ENCODE assay signal across 23 cellular contexts in the genomic region with DNA sequence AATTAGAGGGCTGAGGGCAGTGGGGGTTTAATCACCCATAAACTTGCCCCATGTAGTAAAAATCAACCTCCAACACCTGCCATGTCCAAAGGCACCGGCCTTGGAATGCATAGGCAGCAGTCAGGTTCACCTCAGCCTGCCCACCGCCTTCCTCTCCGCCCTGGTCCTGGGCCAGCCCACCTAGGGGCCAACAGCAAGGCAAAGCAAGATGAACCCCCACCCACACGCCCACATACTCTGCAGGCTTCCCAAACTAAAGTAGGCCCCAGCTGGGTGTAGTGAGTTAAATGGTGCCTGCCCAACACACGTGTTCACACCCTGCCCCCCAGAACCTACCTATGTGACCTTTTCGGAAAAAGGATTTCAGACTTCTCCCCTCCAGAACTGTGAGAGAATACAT.
DNase-seq lines count a peak whose midpoint lies in the region; ATAC-seq and TF ChIP-seq lines count a peak whose summit lies in the region.
"Had no signal": no experiment of that assay in that cellular context is flagged by ENCODE, and none has a peak within 500 bp of the region (broad histone marks: within the 10 kb centered on the region; RNA-seq: fewer than 3 reads in every experiment).

No MANE protein-coding gene starts in this region.

- H3K27me3 Mint-ChIP-seq in stimulated activated memory B cell treated with anti-CD40 and anti-IgM and Interleukin-4, amounts not matched to agents 10 μg/mL and 1 μg/mL and 100 μg/mL, for 72 hours = no peaks in the 10 kb centered on the region
- H3K27me3 Mint-ChIP-seq: CD4-positive, alpha-beta memory T cell had no signal

- H3K18ac ChIP-seq in mesenchymal stem cell (ENCODE audit: low read depth in 1 of 2, low read length in 2 of 2) = no peak overlapping the region

- H3K9me3 ChIP-seq in HEK293 (ENCODE audit: control insufficient read depth, insufficient read depth, low read depth, low read length) (no peaks in the 10 kb centered on the region), PC-9 (ENCODE audit: insufficient read depth, low read depth) (no peaks in the 10 kb centered on the region), mesenchymal stem cell (ENCODE audit: control insufficient read depth, low read length) (no peaks in the 10 kb centered on the region)
- H3K9me3 ChIP-seq: A549, SJSA1 had no signal

- H3K4me1 ChIP-seq in HEK293 (ENCODE audit: control insufficient read depth, insufficient read depth, low read length) (no peaks in the 10 kb centered on the region), PC-9 (replicated peaks; ENCODE audit: insufficient read depth) (peaks cover 20% of the 10 kb centered on the region), mesenchymal stem cell (ENCODE audit: control insufficient read depth, insufficient read depth, low read depth, low read length) (peaks cover 7% of the 10 kb centered on the region)
- H3K4me1 ChIP-seq: A549, SJSA1 had no signal

- H3K4me3 Mint-ChIP-seq in stimulated activated memory B cell treated with anti-CD40 and anti-IgM and Interleukin-4, amounts not matched to agents 10 μg/mL and 1 μg/mL and 100 μg/mL, for 72 hours = no peak overlapping the region
- H3K4me3 Mint-ChIP-seq: CD4-positive, alpha-beta memory T cell had no signal

- H3K27ac Mint-ChIP-seq in stimulated activated memory B cell treated with anti-CD40 and anti-IgM and Interleukin-4, amounts not matched to agents 10 μg/mL and 1 μg/mL and 100 μg/mL, for 72 hours = no peak overlapping the region
- H3K27ac Mint-ChIP-seq: CD4-positive, alpha-beta memory T cell had no signal

- H3K4ac ChIP-seq in mesenchymal stem cell (ENCODE audit: low read depth in 1 of 2, low read length in 2 of 2) = no peak overlapping the region

- no peaks in the 10 kb centered on the region for H3K36me3 Mint-ChIP-seq in stimulated activated memory B cell treated with anti-CD40 and anti-IgM and Interleukin-4, amounts not matched to agents 10 μg/mL and 1 μg/mL and 100 μg/mL, for 72 hours
- H3K36me3 Mint-ChIP-seq: CD4-positive, alpha-beta memory T cell had no signal

- H2BK120ac ChIP-seq in mesenchymal stem cell (ENCODE audit: low read depth, low read length) = no peak overlapping the region

- ATAC-seq in stimulated activated memory B cell treated with anti-CD40 and anti-IgM and Interleukin-4, amounts not matched to agents 10 μg/mL and 1 μg/mL and 100 μg/mL, for 72 hours = peak; percentile 25
- ATAC-seq: A549, GM12878 had no signal

- no peaks in the 10 kb centered on the region for H3K9me3 Mint-ChIP-seq in stimulated activated memory B cell treated with anti-CD40 and anti-IgM and Interleukin-4, amounts not matched to agents 10 μg/mL and 1 μg/mL and 100 μg/mL, for 72 hours
- H3K9me3 Mint-ChIP-seq: CD4-positive, alpha-beta memory T cell had no signal

- H3K4me3 ChIP-seq in HEK293 (ENCODE audit: low read depth, low read length) (no peak overlapping the region), PC-9 (no peak overlapping the region), mesenchymal stem cell (ENCODE audit: insufficient read depth in 1 of 2, low read depth in 1 of 2, low read length in 2 of 2) (no peak overlapping the region)
- H3K4me3 ChIP-seq: A549, GM12878, SJSA1 had no signal

- POLR2A ChIA-PET in HEK293 (lab: Yijun Ruan, JAX) = no interaction called here
- POLR2A ChIA-PET in PC-9 (lab: Charles Lee; ENCODE audit: unreplicated experiment) = interaction anchor here (0.6 to 0.9 kb wide), 3 partner anchors 8 to 367 kb away, joined by 3 to 19 read pairs (median 5); partner anchors contain the start of gene RAI14

- H2AFZ ChIP-seq in PC-9 (peak overlapping the region; percentile 32), mesenchymal stem cell (ENCODE audit: low read depth, low read length) (no peak overlapping the region)

- H2AK5ac ChIP-seq in mesenchymal stem cell (ENCODE audit: low read length, severe bottlenecking) = no peak overlapping the region

- TF ChIP-seq CTCF in HEK293 (tag by site-specific recombination; IDR thresholded peaks at IDR 0.05) (no peak), PC-9 (conservative IDR thresholded peaks at IDR 0.05) (no peak)

- peaks cover 4% of the 10 kb centered on the region; the same call in 1 of the 2 replicates for H3F3A ChIP-seq in PC-9 (ENCODE audit: insufficient read depth, low read depth)

- WGBS in mesenchymal stem cell = 95% methylated on average over 6 of the region's 6 CpGs

- no peaks in the 10 kb centered on the region for H3K79me1 ChIP-seq in mesenchymal stem cell (replicated peaks; ENCODE audit: low read length, poor library complexity, severe bottlenecking)

- no peak overlapping the region for H2BK12ac ChIP-seq in mesenchymal stem cell (ENCODE audit: low read length in 2 of 2)

- BruUV-seq in PC-9 (replicated peaks; lab: Mats Ljungman, UMichigan) = no TSS peak

- H3K9ac ChIP-seq in mesenchymal stem cell (ENCODE audit: low read length) = peak overlapping the region; percentile 56

- H3K36me3 ChIP-seq in HEK293 (ENCODE audit: control insufficient read depth in 2 of 2, insufficient read depth in 1 of 2, low read length in 2 of 2) = no peaks in the 10 kb centered on the region
- no peaks in the 10 kb centered on the region for H3K36me3 ChIP-seq in PC-9 (ENCODE audit: low read depth)
- H3K36me3 ChIP-seq in mesenchymal stem cell (ENCODE audit: control insufficient read depth in 1 of 2, insufficient read depth in 2 of 2, low read depth in 1 of 2, low read length in 2 of 2) = no peaks in the 10 kb centered on the region
- H3K36me3 ChIP-seq: SJSA1 had no signal

- no peak overlapping the region for H2BK15ac ChIP-seq in mesenchymal stem cell (ENCODE audit: low read depth, poor library complexity, severe bottlenecking)

- H3K4me2 ChIP-seq in PC-9 (0 out of 2 replicates have a peak overlapping the region, but pooled peaks have one; percentile 14), mesenchymal stem cell (ENCODE audit: low read length, poor library complexity, severe bottlenecking) (no peak overlapping the region)
- H3K4me2 ChIP-seq: A549 had no signal

- no peak overlapping the region for H3K23ac ChIP-seq in mesenchymal stem cell (ENCODE audit: low read length in 2 of 2)

- H2BK5ac ChIP-seq in mesenchymal stem cell (ENCODE audit: low read depth, low read length, poor library complexity, severe bottlenecking) = no peak overlapping the region

- H3K27me3 ChIP-seq in PC-9 (ENCODE audit: insufficient read depth, low read depth) = no peaks in the 10 kb centered on the region
- no peaks in the 10 kb centered on the region for H3K27me3 ChIP-seq in mesenchymal stem cell (ENCODE audit: control insufficient read depth in 1 of 2, insufficient read depth in 1 of 2, low read length in 2 of 2)
- H3K27me3 ChIP-seq: SJSA1 had no signal

- H3K27ac ChIP-seq in HEK293 (ENCODE audit: extremely low read depth, low read depth, low read length) (no peak overlapping the region), PC-9 (peak overlapping the region; percentile 64), mesenchymal stem cell (ENCODE audit: low read length, poor library complexity, severe bottlenecking) (no peak overlapping the region)
- H3K27ac ChIP-seq: A549, SJSA1 had no signal

- no peaks in the 10 kb centered on the region for H4K20me1 ChIP-seq in PC-9 (ENCODE audit: insufficient read depth)

- H3K4me1 Mint-ChIP-seq in stimulated activated memory B cell treated with anti-CD40 and anti-IgM and Interleukin-4, amounts not matched to agents 10 μg/mL and 1 μg/mL and 100 μg/mL, for 72 hours = no peaks in the 10 kb centered on the region
- H3K4me1 Mint-ChIP-seq: CD4-positive, alpha-beta memory T cell had no signal

- DNase-seq in PC-9 (no peak), mesenchymal stem cell (no peak), medulla oblongata (ENCODE audit: extremely low spot score) (no peak), HuH-7.5 (ENCODE audit: low spot score) (no peak), UCSD-AML1 (lab: John Stamatoyannopoulos, UW; ENCODE audit: unreplicated experiment) (no peak)
- DNase-seq: C1 segment of cervical spinal cord; CD4-positive, alpha-beta memory T cell; COR-L47; KBM-7; NCI-H1105 treated with DMSO at 0.1 percent for 48 hours; NCI-H146; NCI-H1930; NCI-H2107; NCI-H524 treated with DMSO at 0.1 percent for 48 hours; NCI-H774; NK-92 treated with Interleukin-12 subunit alpha and Interleukin-12 subunit beta, amount 100 ng/mL, for 24 hours; Right ventricle myocardium superior; RPMI8226 had no signal

- no peak overlapping the region for H4K91ac ChIP-seq in mesenchymal stem cell (ENCODE audit: low read length)

- no peaks in the 10 kb centered on the region for H3K9me2 ChIP-seq in PC-9 (ENCODE audit: insufficient read depth)

- CTCF ChIA-PET in HEK293 (lab: Yijun Ruan, JAX) (interaction anchor here (0.6 kb wide), 1 partner anchor 342 kb away, joined by 3 read pairs; no protein-coding TSS in a partner anchor), PC-9 (lab: Charles Lee) (no interaction called here)

- H4K8ac ChIP-seq in mesenchymal stem cell (ENCODE audit: low read length) = no peak overlapping the region

- intact Hi-C loops in PC-9 (cut with micrococcal nuclease; ENCODE audit: unreplicated experiment) = loop anchor here (1.0 kb wide), 2 partner anchors 22 to 92 kb away; no protein-coding TSS in a partner anchor

- H3K14ac ChIP-seq in mesenchymal stem cell (ENCODE audit: low read length in 2 of 2) = no peak overlapping the region

- no peaks in the 10 kb centered on the region for H3K79me2 ChIP-seq in PC-9 (ENCODE audit: low read depth)

TF ChIP-seq in HEK293, 187 proteins besides CTCF, POLR2A, EP300 and RAD21:
- no peak for TF ChIP-seq ZSCAN23 (tag by site-specific recombination; IDR thresholded peaks at IDR 0.05)
- TF ChIP-seq ZNF549 (tag by site-specific recombination; IDR thresholded peaks at IDR 0.05) = no peak
- TF ChIP-seq ZFHX2 (tag by site-specific recombination; conservative IDR thresholded peaks at IDR 0.05) = peak; percentile 92
- peak; percentile 92 for TF ChIP-seq EGR2 (tag by site-specific recombination; IDR thresholded peaks at IDR 0.05; ENCODE audit: low read depth)
- TF ChIP-seq ZNF610 (tag by site-specific recombination; IDR thresholded peaks at IDR 0.05; ENCODE audit: borderline replicate concordance) = no peak
- 0 out of 2 replicates have a peak, but pooled peaks have one; percentile 2 for TF ChIP-seq ZIC2 (tag by site-specific recombination; IDR thresholded peaks at IDR 0.05)
- TF ChIP-seq ZNF501 (tag by site-specific recombination; IDR thresholded peaks at IDR 0.05) = no peak
